In genomic region chr10:73874267-73875138, GRCh38 we compare ENCODE assay signal across 8 cellular contexts. TPM values are rescaled to one million over a fixed set of nuclear protein-coding genes. Genes with fewer than 3 reads are reported as not detected.
A peak's percentile ranks its signal among the peaks of the same experiment; 100 is the strongest.
DNase-seq lines count a peak whose midpoint lies in the region; ATAC-seq and TF ChIP-seq lines count a peak whose summit lies in the region.

Gene CAMK2G, minus strand, starts transcription at chr10:73874555. Its CDS starts 94 bp downstream, at chr10:73874461.

- no peaks in the 10 kb centered on the region for H3K9me3 Mint-ChIP-seq in chondrocyte (ENCODE audit: low read depth)

- H3K36me3 Mint-ChIP-seq in chondrocyte (ENCODE audit: low read depth), result peaks cover 12% of the 10 kb centered on the region

- CTCF ChIA-PET in A673 (lab: Charles Lee), result interaction anchor here (1.0 kb wide), 1 partner anchor 207 kb away, joined by 3 read pairs; no protein-coding TSS in a partner anchor

- TF ChIP-seq CTCF in A673 (conservative IDR thresholded peaks at IDR 0.05; ENCODE audit: low read depth, low read length), result no peak
- peak; percentile 29 for TF ChIP-seq CTCF in chondrocyte (IDR thresholded peaks at IDR 0.05)

- peaks cover 35% of the 10 kb centered on the region for H3K4me1 Mint-ChIP-seq in chondrocyte (ENCODE audit: low read depth)

- ATAC-seq in GM18861 (IDR thresholded peaks at IDR 0.05; ENCODE audit: unreplicated experiment), result peak; percentile 57
- ATAC-seq in HG03095 (IDR thresholded peaks at IDR 0.05; ENCODE audit: unreplicated experiment), result peak; percentile 77

- no peaks in the 10 kb centered on the region for H3K9me3 ChIP-seq in A673 (ENCODE audit: low read depth, low read length, poor library complexity, severe bottlenecking)

- peaks cover 7% of the 10 kb centered on the region for H3K4me1 ChIP-seq in A673 (ENCODE audit: insufficient read depth, low read length, poor library complexity, severe bottlenecking)

- H3K4me3 Mint-ChIP-seq in chondrocyte (ENCODE audit: unreplicated experiment), result peak within 1 kb of the TSS; percentile 69

- DNase-seq in A673 (ENCODE audit: low spot score) (peak; percentile 91), NCI-H510A (lab: John Stamatoyannopoulos, UW) (peak; percentile 72), chondrocyte (ENCODE audit: low spot score) (no peak), kidney tubule cell (ENCODE audit: low spot score) (peak; percentile 87)
- peak; percentile 64 to 66 for DNase-seq in activated CD4-positive, alpha-beta T cell treated with anti-CD3 and anti-CD28 coated beads for 24 hours (ENCODE audit: low read depth in 2 of 2)
- DNase-seq in stimulated activated CD4-positive, alpha-beta T cell treated with anti-CD3 and anti-CD28 coated beads, Interleukin-1b, Interleukin-23, amount 100 ng/mL, for 24 hours (ENCODE audit: low read depth in 4 of 4, low spot score in 1 of 4), result peak; percentile 44 to 70 (median 62)

- H3K27ac Mint-ChIP-seq in chondrocyte (ENCODE audit: unreplicated experiment), result no peak within 1 kb of the TSS

- H3K4me3 ChIP-seq in A673 (ENCODE audit: low read depth, low read length, poor library complexity, severe bottlenecking), result peak within 1 kb of the TSS; percentile 71

- BruUV-seq in A673 (replicated peaks; lab: Mats Ljungman, UMichigan), result no TSS peak

- peak within 1 kb of the TSS; percentile 12 for H3K27ac ChIP-seq in A673 (ENCODE audit: low read depth, low read length, poor library complexity, severe bottlenecking)

- POLR2A ChIA-PET in A673 (lab: Charles Lee; ENCODE audit: low non-redundant PET), result interaction anchor here (0.6 kb wide), 1 partner anchor 184 kb away, joined by 4 read pairs; no protein-coding TSS in a partner anchor

- H3K36me3 ChIP-seq in A673 (ENCODE audit: insufficient read depth, low read length, poor library complexity, severe bottlenecking), result peaks cover 7% of the 10 kb centered on the region

- no peaks in the 10 kb centered on the region for H3K27me3 ChIP-seq in A673 (replicated peaks; ENCODE audit: insufficient read depth, low read depth, low read length, poor library complexity)

- intact Hi-C loops in A673 (cut with micrococcal nuclease; ENCODE audit: unreplicated experiment), result no loop called here

- no peaks in the 10 kb centered on the region for H3K27me3 Mint-ChIP-seq in chondrocyte (ENCODE audit: low read depth)

RNA-seq across cellular contexts. Expression of gene CAMK2G, which starts in this region (rescaled TPM):
- 32.7 and 40.3 TPM in 2 replicates for total RNA-seq in A673 (2021)
- 30.5 to 31.7 TPM (median 30.5 TPM) in 3 replicates for total RNA-seq in chondrocyte
